28 cellular contexts compared by ENCODE assay signal in genomic region chr10:21959998-21960397, GRCh38.
"Had no signal": no experiment of that assay in that cellular context is flagged by ENCODE, and none has a peak within 500 bp of the region (broad histone marks: within the 10 kb centered on the region; RNA-seq: fewer than 3 reads in every experiment).

No MANE protein-coding gene starts in this region.

- H3K36me3 ChIP-seq: gastroesophageal sphincter, spleen, transverse colon had no signal

- DNase-seq: activated CD4-positive, alpha-beta memory T cell treated with anti-CD3 and anti-CD28 coated beads for 36 hours; activated CD4-positive, alpha-beta T cell treated with anti-CD3 and anti-CD28 coated beads for 48 hours; activated CD4-positive, CD25-positive, alpha-beta regulatory T cell; activated CD8-positive, alpha-beta memory T cell treated with anti-CD3 and anti-CD28 coated beads, Interleukin-2, amount 50 U/mL, for 48 hours; activated naive CD8-positive, alpha-beta T cell treated with anti-CD3 and anti-CD28 coated beads, Interleukin-2, amount 50 U/mL, for 24 hours; activated T-cell treated with anti-CD3 and anti-CD28 coated beads, Interleukin-2, amount 50 U/mL, for 4 hours; amygdala; caudate nucleus; effector CD8-positive, alpha-beta T cell; head of caudate nucleus; hippocampal formation; immature natural killer cell; kidney; left colon; midbrain; naive thymus-derived CD4-positive, alpha-beta T cell; right cardiac atrium; spleen; stimulated activated CD4-positive, alpha-beta T cell treated with anti-CD3 and anti-CD28 coated beads, Interleukin-2, amount 100 ng/mL, for 48 hours; stimulated activated naive CD8-positive, alpha-beta T cell treated with anti-CD3 and anti-CD28 coated beads, Interleukin-15, Interleukin-2, amounts not matched to agents 100 U/mL and 50 U/mL, for 24 hours; T-cell; testis; transverse colon had no signal

- H3K9me3 Mint-ChIP-seq: activated naive CD8-positive, alpha-beta T cell treated with anti-CD3 and anti-CD28 coated beads, Interleukin-2, amount 50 U/mL, for 24 hours; immature natural killer cell had no signal

- H3K4me3 Mint-ChIP-seq: activated CD4-positive, alpha-beta memory T cell treated with anti-CD3 and anti-CD28 coated beads for 36 hours; activated naive CD4-positive, alpha-beta T cell treated with anti-CD3 and anti-CD28 coated beads, Interleukin-2, amount 50 U/mL, for 24 hours; activated naive CD8-positive, alpha-beta T cell treated with anti-CD3 and anti-CD28 coated beads, Interleukin-2, amount 50 U/mL, for 24 hours; activated T-cell treated with anti-CD3 and anti-CD28 coated beads, Interleukin-2, amount 50 U/mL, for 4 hours; immature natural killer cell; naive thymus-derived CD4-positive, alpha-beta T cell; T-cell had no signal

- H3K27ac ChIP-seq: gastroesophageal sphincter, spleen, testis, transverse colon had no signal

- ATAC-seq: activated naive CD8-positive, alpha-beta T cell treated with anti-CD3 and anti-CD28 coated beads, Interleukin-2, amount 50 U/mL, for 24 hours; activated T-cell treated with anti-CD3 and anti-CD28 coated beads, Interleukin-2, amount 50 U/mL, for 4 hours; gastroesophageal sphincter; left colon; naive thymus-derived CD4-positive, alpha-beta T cell; right cardiac atrium; stimulated activated naive CD8-positive, alpha-beta T cell treated with anti-CD3 and anti-CD28 coated beads, Interleukin-15, Interleukin-2, amounts not matched to agents 100 U/mL and 50 U/mL, for 24 hours; T-cell had no signal

- H3K4me1 ChIP-seq: gastroesophageal sphincter, testis, transverse colon had no signal

- H3K27me3 ChIP-seq: gastroesophageal sphincter, spleen, testis, transverse colon had no signal

- H3K4me3 ChIP-seq: gastroesophageal sphincter, spleen, testis, transverse colon had no signal

- H3K27me3 Mint-ChIP-seq: activated CD4-positive, alpha-beta memory T cell treated with anti-CD3 and anti-CD28 coated beads for 36 hours; activated naive CD4-positive, alpha-beta T cell treated with anti-CD3 and anti-CD28 coated beads, Interleukin-2, amount 50 U/mL, for 24 hours; activated naive CD8-positive, alpha-beta T cell treated with anti-CD3 and anti-CD28 coated beads, Interleukin-2, amount 50 U/mL, for 24 hours; naive thymus-derived CD4-positive, alpha-beta T cell; T-cell had no signal

- H3K36me3 Mint-ChIP-seq: activated CD4-positive, alpha-beta memory T cell treated with anti-CD3 and anti-CD28 coated beads for 36 hours had no signal

- H3K27ac Mint-ChIP-seq: activated CD4-positive, alpha-beta memory T cell treated with anti-CD3 and anti-CD28 coated beads for 36 hours; activated naive CD4-positive, alpha-beta T cell treated with anti-CD3 and anti-CD28 coated beads, Interleukin-2, amount 50 U/mL, for 24 hours; activated naive CD8-positive, alpha-beta T cell treated with anti-CD3 and anti-CD28 coated beads, Interleukin-2, amount 50 U/mL, for 24 hours; activated T-helper 2 cell treated with anti-CD3 and anti-CD28 coated beads, Interferon-gamma antibody, Interleukin-2, Interleukin-4, amounts not matched to agents 10 μg/mL and 5 μg/mL and 100 μg/mL, durations not matched to agents 14 hours and 24 hours and 36 hours; T-cell had no signal

- H3K9me3 ChIP-seq: gastroesophageal sphincter, testis, transverse colon had no signal

- FAIRE-seq: colon, kidney, urothelium cell line had no signal
